1 cellular context compared by ENCODE assay signal in the genomic region with DNA sequence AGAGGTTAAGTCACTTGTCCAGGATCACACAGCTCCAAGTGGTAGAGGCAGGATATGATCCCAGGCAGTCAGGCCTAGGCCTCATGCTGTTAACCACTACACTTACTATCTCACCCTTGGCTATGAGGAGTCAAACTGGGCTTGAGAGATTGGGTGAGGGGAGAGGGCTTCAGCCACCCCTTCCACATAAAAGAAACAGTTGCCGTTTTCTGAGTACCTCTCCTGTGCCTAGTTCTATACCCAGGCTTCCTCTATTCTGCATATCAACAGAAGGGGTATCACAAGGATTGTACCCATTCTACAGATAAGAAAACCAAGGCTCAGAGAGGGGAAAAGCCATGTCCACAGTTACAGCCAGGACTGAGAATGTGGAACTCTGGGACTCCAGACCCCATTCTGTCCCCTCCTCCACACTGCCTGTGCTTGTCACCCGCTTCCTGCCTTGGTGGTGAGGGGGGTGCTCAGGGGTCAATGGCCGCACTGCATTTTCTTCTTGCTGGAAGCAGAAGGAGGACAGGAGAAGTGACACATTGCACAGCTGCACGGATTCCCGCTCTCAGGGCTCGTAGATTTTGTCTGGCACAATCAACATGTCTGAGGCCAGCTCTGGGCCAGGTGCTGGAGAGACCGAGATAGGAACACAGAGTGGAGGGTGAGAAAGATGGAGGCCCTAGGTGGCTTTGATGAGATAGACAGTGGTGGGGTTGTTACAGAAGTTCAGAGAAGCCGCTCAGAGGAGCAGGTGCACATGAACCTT.
TF ChIP-seq lines count a peak whose summit lies in the region.

No MANE protein-coding gene starts in this region.

TF ChIP-seq in HepG2, 621 proteins besides CTCF, POLR2A, EP300 and RAD21 (continues in another document):
- TF ChIP-seq RERE (CRISPR knock-in tag; IDR thresholded peaks at IDR 0.05; ENCODE audit: low read depth) (0 out of 2 replicates have a peak, but pooled peaks have one; percentile 15), MLLT10 (CRISPR knock-in tag; IDR thresholded peaks at IDR 0.05) (no peak), CCAR2 (optimal IDR thresholded peaks at IDR 0.05; ENCODE audit: low read depth, low read length) (no peak), MED1 (CRISPR knock-in tag; IDR thresholded peaks at IDR 0.05) (no peak), PHB2 (IDR thresholded peaks at IDR 0.05; ENCODE audit: partially characterized antibody) (no peak), BRF2 (CRISPR knock-in tag; IDR thresholded peaks at IDR 0.05) (no peak), TEAD3 (CRISPR knock-in tag; optimal IDR thresholded peaks at IDR 0.05; ENCODE audit: borderline replicate concordance) (peak; percentile 17), SIX1 (CRISPR knock-in tag; IDR thresholded peaks at IDR 0.05; ENCODE audit: borderline replicate concordance) (no peak), NR0B2 (CRISPR knock-in tag; IDR thresholded peaks at IDR 0.05) (no peak), ZFP36 (IDR thresholded peaks at IDR 0.05; ENCODE audit: borderline replicate concordance, low read depth, low read length, partially characterized antibody) (peak; percentile 67), RCOR2 (CRISPR knock-in tag; IDR thresholded peaks at IDR 0.05) (peak; percentile 68), CBX2 (IDR thresholded peaks at IDR 0.05; ENCODE audit: low read depth, low read length) (no peak), CBX2 (CRISPR knock-in tag; IDR thresholded peaks at IDR 0.05; ENCODE audit: low read depth) (no peak), KDM2A (CRISPR knock-in tag; IDR thresholded peaks at IDR 0.05; ENCODE audit: borderline replicate concordance, low read depth) (0 out of 2 replicates have a peak, but pooled peaks have one; percentile 25), SP2 (CRISPR knock-in tag; IDR thresholded peaks at IDR 0.05) (peak; percentile 29; the same call in 1 of the 2 replicates), ZNF891 (CRISPR knock-in tag; IDR thresholded peaks at IDR 0.05) (peak; percentile 72; the same call in 1 of the 2 replicates), ZNF556 (CRISPR knock-in tag; IDR thresholded peaks at IDR 0.05; ENCODE audit: borderline replicate concordance) (no peak), PATZ1 (CRISPR knock-in tag; IDR thresholded peaks at IDR 0.05) (no peak), SMARCC2 (IDR thresholded peaks at IDR 0.05) (no peak), ZBED4 (CRISPR knock-in tag; IDR thresholded peaks at IDR 0.05; ENCODE audit: borderline replicate concordance) (no peak), CBX5 (CRISPR knock-in tag; IDR thresholded peaks at IDR 0.05; ENCODE audit: borderline replicate concordance) (0 out of 2 replicates have a peak, but pooled peaks have one; percentile 19), TRIM22 (IDR thresholded peaks at IDR 0.05) (no peak), ZNF33A (CRISPR knock-in tag; IDR thresholded peaks at IDR 0.05; ENCODE audit: borderline replicate concordance) (no peak), ARNTL (CRISPR knock-in tag; IDR thresholded peaks at IDR 0.05) (no peak), ZNF20 (CRISPR knock-in tag; IDR thresholded peaks at IDR 0.05) (no peak), RARG (CRISPR knock-in tag; IDR thresholded peaks at IDR 0.05; ENCODE audit: low read depth) (no peak), ZNF724P (CRISPR knock-in tag; IDR thresholded peaks at IDR 0.05; ENCODE audit: borderline replicate concordance) (no peak), ZFP91 (CRISPR knock-in tag; IDR thresholded peaks at IDR 0.05; ENCODE audit: borderline replicate concordance) (no peak), GATAD2A (CRISPR knock-in tag; IDR thresholded peaks at IDR 0.05) (peak; percentile 17; the same call in 1 of the 2 replicates), HNRNPL (IDR thresholded peaks at IDR 0.05; ENCODE audit: low read depth, low read length) (0 out of 2 replicates have a peak, but pooled peaks have one; percentile 37), JARID2 (CRISPR knock-in tag; IDR thresholded peaks at IDR 0.05; ENCODE audit: insufficient replicate concordance) (no peak), GLMP (CRISPR knock-in tag; IDR thresholded peaks at IDR 0.05; ENCODE audit: borderline replicate concordance) (no peak)
- TF ChIP-seq, protein P1, sequence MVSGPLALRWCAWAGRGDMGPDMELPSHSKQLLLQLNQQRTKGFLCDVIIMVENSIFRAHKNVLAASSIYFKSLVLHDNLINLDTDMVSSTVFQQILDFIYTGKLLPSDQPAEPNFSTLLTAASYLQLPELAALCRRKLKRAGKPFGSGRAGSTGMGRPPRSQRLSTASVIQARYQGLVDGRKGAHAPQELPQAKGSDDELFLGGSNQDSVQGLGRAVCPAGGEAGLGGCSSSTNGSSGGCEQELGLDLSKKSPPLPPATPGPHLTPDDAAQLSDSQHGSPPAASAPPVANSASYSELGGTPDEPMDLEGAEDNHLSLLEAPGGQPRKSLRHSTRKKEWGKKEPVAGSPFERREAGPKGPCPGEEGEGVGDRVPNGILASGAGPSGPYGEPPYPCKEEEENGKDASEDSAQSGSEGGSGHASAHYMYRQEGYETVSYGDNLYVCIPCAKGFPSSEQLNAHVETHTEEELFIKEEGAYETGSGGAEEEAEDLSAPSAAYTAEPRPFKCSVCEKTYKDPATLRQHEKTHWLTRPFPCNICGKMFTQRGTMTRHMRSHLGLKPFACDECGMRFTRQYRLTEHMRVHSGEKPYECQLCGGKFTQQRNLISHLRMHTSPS (CRISPR knock-in tag; IDR thresholded peaks at IDR 0.05; ENCODE audit: low read depth): 0 out of 2 replicates have a peak, but pooled peaks have one; percentile 22
